In genomic region chr3:190089711-190090110, GRCh38 we compare ENCODE assay signal across 14 cellular contexts. TPM values are rescaled to one million over a fixed set of nuclear protein-coding genes. Genes with fewer than 3 reads are reported as not detected.
A peak's percentile ranks its signal among the peaks of the same experiment; 100 is the strongest.
DNase-seq lines count a peak whose midpoint lies in the region; ATAC-seq, FAIRE-seq and TF ChIP-seq lines count a peak whose summit lies in the region.
"Had no signal": no experiment of that assay in that cellular context is flagged by ENCODE, and none has a peak within 500 bp of the region (broad histone marks: within the 10 kb centered on the region; RNA-seq: fewer than 3 reads in every experiment).

No MANE protein-coding gene starts in this region.

- no peak for TF ChIP-seq CTCF in D721Med (IDR thresholded peaks at IDR 0.05; ENCODE audit: insufficient read depth, missing control alignments)

- no peak for FAIRE-seq in D721Med (lab: Jason Lieb, UNC)

- DNase-seq in NOMO-1 treated with DMSO at 0.1 percent for 48 hours (lab: John Stamatoyannopoulos, UW; ENCODE audit: unreplicated experiment): peak; percentile 10
- DNase-seq in NOMO-1 treated with dmso at 0.1 percent for 144 hours (lab: John Stamatoyannopoulos, UW; ENCODE audit: unreplicated experiment): no peak
- DNase-seq in OCI-M1 (lab: John Stamatoyannopoulos, UW): peak; percentile 3
- DNase-seq in renal cortical epithelial cell (ENCODE audit: low read depth): peak; percentile 79
- DNase-seq in NCI-H2196 treated with DMSO at 0.1 percent for 48 hours (lab: John Stamatoyannopoulos, UW; ENCODE audit: unreplicated experiment): no peak
- no peak for DNase-seq in D721Med (ENCODE audit: insufficient read length, low spot score)
- no peak for DNase-seq in AG08396 (ENCODE audit: low spot score)
- DNase-seq: activated CD4-positive, alpha-beta T cell treated with anti-CD3 and anti-CD28 coated beads, Interleukin-2, amount 50 U/mL, for 48 hours; activated naive CD8-positive, alpha-beta T cell treated with anti-CD3 and anti-CD28 coated beads, Interleukin-2, amount 10 ng/mL, durations not matched to agents 7 days and 5 days; effector CD8-positive, alpha-beta T cell; heart right ventricle; HFFc6; NCI-H524 had no signal

- ATAC-seq in HG02884 (IDR thresholded peaks at IDR 0.05; ENCODE audit: unreplicated experiment): peak; percentile 54
- ATAC-seq: heart right ventricle had no signal

RNA-seq across cellular contexts. Expression of gene P3H2, which starts 31.0 kb away (rescaled TPM):
- 101 and 240 TPM in 2 replicates for total RNA-seq in renal cortical epithelial cell
- total RNA-seq: activated naive CD8-positive, alpha-beta T cell treated with anti-CD3 and anti-CD28 coated beads, Interleukin-2, amount 10 ng/mL, durations not matched to agents 7 days and 5 days had no signal

Comparison
In these comparisons a context has a peak if more than half of its experiments do, and no peak if none do; other contexts are left out.
1. DNase-seq: peak in NOMO-1 treated with DMSO at 0.1 percent for 48 hours (single experiment), OCI-M1 (single experiment) and renal cortical epithelial cell (single experiment); none in NOMO-1 treated with dmso at 0.1 percent for 144 hours (single experiment), NCI-H2196 treated with DMSO at 0.1 percent for 48 hours (single experiment), D721Med (single experiment) and AG08396 (single experiment).